9 cellular contexts compared by ENCODE assay signal in the genomic region with DNA sequence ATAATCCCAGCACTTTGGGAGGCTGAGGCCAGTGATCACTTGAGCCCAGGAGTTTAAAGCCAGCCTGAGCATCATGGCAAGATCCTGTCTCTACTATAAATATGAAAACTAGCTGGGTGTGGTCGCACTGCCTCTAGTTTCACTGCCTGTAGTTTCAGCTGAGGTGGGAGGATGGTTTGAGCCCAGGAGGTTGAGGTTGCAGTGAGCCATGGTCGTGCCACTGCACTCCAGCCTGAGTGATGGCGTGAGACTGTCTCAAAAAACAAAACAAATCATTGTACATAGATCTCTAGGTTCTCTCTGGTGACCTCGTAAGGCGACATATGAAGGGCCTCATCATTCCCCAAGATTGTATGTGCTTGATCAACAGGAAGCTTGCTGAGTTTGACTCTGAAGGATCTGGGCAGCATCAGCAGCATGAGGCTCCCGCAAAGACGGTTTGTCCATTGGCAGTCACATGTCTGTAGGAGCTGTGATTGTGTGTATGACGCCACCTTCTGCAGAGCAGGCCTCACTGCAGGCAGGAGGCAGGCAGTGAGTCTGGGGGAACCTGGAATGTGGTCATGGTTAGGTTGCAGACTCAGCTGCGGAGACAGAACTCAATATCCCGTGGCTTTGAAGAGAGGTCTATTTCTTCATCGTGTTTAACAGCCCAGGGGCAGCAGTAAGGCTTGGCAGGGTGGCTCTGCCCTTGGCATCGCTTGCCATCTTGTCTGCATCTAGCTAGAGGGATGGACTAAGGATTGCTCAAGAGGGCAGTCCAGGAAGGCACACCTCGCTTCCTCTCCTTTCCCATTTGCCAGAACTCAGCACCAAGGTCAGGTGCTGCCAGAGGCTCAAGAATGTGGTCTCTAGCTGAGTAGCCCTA. TPM values are rescaled to one million over a fixed set of nuclear protein-coding genes. Genes with fewer than 3 reads are reported as not detected.
DNase-seq lines count a peak whose midpoint lies in the region; ATAC-seq and TF ChIP-seq lines count a peak whose summit lies in the region.
"Had no signal": no experiment of that assay in that cellular context is flagged by ENCODE, and none has a peak within 500 bp of the region (broad histone marks: within the 10 kb centered on the region; RNA-seq: fewer than 3 reads in every experiment).

No MANE protein-coding gene starts in this region.

- ATAC-seq in mucosa of descending colon: peak; percentile 70
- no peak for ATAC-seq in GM21367 (IDR thresholded peaks at IDR 0.05; ENCODE audit: unreplicated experiment)
- ATAC-seq in HG03442 (IDR thresholded peaks at IDR 0.05; ENCODE audit: unreplicated experiment): no peak
- ATAC-seq in HG03342 (IDR thresholded peaks at IDR 0.05; ENCODE audit: unreplicated experiment): no peak

- intact Hi-C loops in mucosa of descending colon (cut with DNase I, micrococcal nuclease): no loop called here

- peak; percentile 37; the same call in 1 of the 2 replicates for TF ChIP-seq CTCF in GM12875 (IDR thresholded peaks at IDR 0.05; ENCODE audit: borderline replicate concordance, insufficient read depth, low read depth, low read length)
- TF ChIP-seq CTCF in mucosa of descending colon (IDR thresholded peaks at IDR 0.05): peak; percentile 11

- DNase-seq in C1 segment of cervical spinal cord (lab: John Stamatoyannopoulos, UW) (peak in 10 of 14 donors; percentile 2 to 50 (median 16)), OCI-M1 (lab: John Stamatoyannopoulos, UW) (peak; percentile 54), dedifferentiated amniotic fluid mesenchymal stem cell (ENCODE audit: extremely low spot score) (peak; percentile 31), mucosa of descending colon (peak in 1 of 3 donors; percentile 35)

- no peaks in the 10 kb centered on the region for H3K4me1 ChIP-seq in mucosa of descending colon (ENCODE audit: low read depth)

- H3K4me3 ChIP-seq in GM12875 (ENCODE audit: low read depth, low read length) (no peak overlapping the region), mucosa of descending colon (no peak overlapping the region)
- H3K4me3 ChIP-seq: ovary had no signal

- peaks cover under 1% of the 10 kb centered on the region for H3K36me3 ChIP-seq in mucosa of descending colon (ENCODE audit: low read depth)
- H3K36me3 ChIP-seq: ovary had no signal

- no peaks in the 10 kb centered on the region for H3K9me3 ChIP-seq in mucosa of descending colon
- H3K9me3 ChIP-seq: ovary had no signal

RNA-seq across cellular contexts. Expression of a gene that starts 13.9 kb away (rescaled TPM):
- total RNA-seq in mucosa of descending colon: 100 to 1,000 TPM; 223 to 297 (median 282) TPM
